In the genomic region with DNA sequence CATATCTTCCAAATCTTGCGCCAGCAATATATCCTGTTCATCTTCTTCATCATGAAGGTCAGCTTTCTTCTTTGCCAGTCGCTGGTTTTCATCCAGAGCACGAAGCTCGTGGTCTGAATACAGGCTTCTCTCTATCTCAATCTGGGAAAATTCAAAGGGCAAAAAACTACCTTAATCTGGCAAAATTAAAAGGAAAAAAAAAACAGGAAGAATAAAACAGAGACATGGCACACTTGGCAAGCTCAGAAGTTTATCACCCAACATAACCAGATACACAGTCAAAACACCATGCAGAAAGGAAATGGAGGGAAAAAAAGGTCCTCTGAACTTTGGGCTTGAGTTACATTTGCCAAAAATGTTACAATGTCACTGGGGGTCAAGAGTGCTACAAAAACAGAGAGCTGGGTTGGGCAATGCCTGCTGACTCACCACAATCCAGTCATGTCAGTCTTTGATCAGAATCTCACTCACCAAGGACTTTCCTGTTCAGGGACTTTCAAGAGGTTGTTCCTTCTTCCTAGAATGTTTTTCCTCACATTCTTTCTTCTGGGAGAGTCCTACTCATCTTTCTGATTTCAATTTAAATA, we compare ENCODE assay signal across 10 cellular contexts. TPM values are rescaled to one million over a fixed set of nuclear protein-coding genes. Genes with fewer than 3 reads are reported as not detected.
DNase-seq lines count a peak whose midpoint lies in the region; ATAC-seq and TF ChIP-seq lines count a peak whose summit lies in the region.
"Had no signal": no experiment of that assay in that cellular context is flagged by ENCODE, and none has a peak within 500 bp of the region (broad histone marks: within the 10 kb centered on the region; RNA-seq: fewer than 3 reads in every experiment).

No MANE protein-coding gene starts in this region.

- H3K36me3 ChIP-seq in uterus, result no peaks in the 10 kb centered on the region

- no peaks in the 10 kb centered on the region for H3K4me1 ChIP-seq in uterus

- H3K27ac Mint-ChIP-seq in neural crest cell (ENCODE audit: unreplicated experiment), result no peak overlapping the region

- no peaks in the 10 kb centered on the region for H3K27me3 Mint-ChIP-seq in neural crest cell (ENCODE audit: low read depth)

- no peaks in the 10 kb centered on the region for H3K9me3 ChIP-seq in uterus

- DNase-seq in GM12865 (ENCODE audit: low read depth) (peak; percentile 20), MV-4-11 (lab: John Stamatoyannopoulos, UW) (peak; percentile 77), coronary artery (ENCODE audit: low spot score) (no peak), neural crest cell (ENCODE audit: low read depth, low spot score) (no peak), uterus (no peak), iPS-NIHi11 (ENCODE audit: low spot score) (no peak), DMS153 (lab: John Stamatoyannopoulos, UW) (no peak)
- DNase-seq: activated CD4-positive, CD25-positive, alpha-beta regulatory T cell; H7 had no signal

- H3K4me1 Mint-ChIP-seq in neural crest cell, result peaks cover 20% of the 10 kb centered on the region

- no peak overlapping the region for H3K4me3 ChIP-seq in GM12865 (ENCODE audit: low read depth, low read length)
- H3K4me3 ChIP-seq in coronary artery, result peak overlapping the region; percentile 89
- H3K4me3 ChIP-seq in uterus, result no peak overlapping the region

- H3K27ac ChIP-seq in coronary artery (no peak overlapping the region), uterus (no peak overlapping the region)

- no peaks in the 10 kb centered on the region for H3K9me3 Mint-ChIP-seq in neural crest cell

- H3K27me3 ChIP-seq in uterus, result no peaks in the 10 kb centered on the region

- no peak for TF ChIP-seq POLR2A in uterus (IDR thresholded peaks at IDR 0.05)

- TF ChIP-seq CTCF in GM12865 (IDR thresholded peaks at IDR 0.05; ENCODE audit: insufficient read depth, low read depth, low read length, missing control alignments), result no peak
- TF ChIP-seq CTCF in coronary artery (IDR thresholded peaks at IDR 0.05), result no peak
- TF ChIP-seq CTCF in neural crest cell (conservative IDR thresholded peaks at IDR 0.05), result no peak
- no peak for TF ChIP-seq CTCF in uterus (IDR thresholded peaks at IDR 0.05)

- peaks cover 3% of the 10 kb centered on the region for H3K36me3 Mint-ChIP-seq in neural crest cell (ENCODE audit: low read depth)

- intact Hi-C loops in uterus (cut with DNase I; ENCODE audit: low total_unique reads), result no loop called here

- no peak for ATAC-seq in HG02852 (IDR thresholded peaks at IDR 0.05; ENCODE audit: unreplicated experiment)

- peak overlapping the region; percentile 97 for H3K4me3 Mint-ChIP-seq in neural crest cell

RNA-seq across cellular contexts. Expression of gene MRPL46, which starts 1.5 kb away (rescaled TPM):
- total RNA-seq in neural crest cell, result 25.9 and 28.2 TPM in 2 replicates
- 10 to 100 TPM; 16.9 to 24.8 (median 21.5) TPM for total RNA-seq in uterus

RNA-seq across cellular contexts. Expression of gene MRPS11, which starts 1.8 kb away (rescaled TPM):
- total RNA-seq in neural crest cell (56.1 and 56.3 TPM in 2 replicates), uterus (10 to 100 TPM in 3 of 4 donors, 1 to 10 TPM in 1; 4.4 to 32.8 (median 18.9) TPM)

Comparison
In these comparisons a context has a peak if more than half of its experiments do, and no peak if none do; other contexts are left out.
1. DNase-seq: peak in GM12865 (single experiment) and MV-4-11 (single experiment); none in coronary artery (single experiment), neural crest cell (single experiment), uterus (0 of 2), iPS-NIHi11 (single experiment) and DMS153 (single experiment).